In the genomic region with DNA sequence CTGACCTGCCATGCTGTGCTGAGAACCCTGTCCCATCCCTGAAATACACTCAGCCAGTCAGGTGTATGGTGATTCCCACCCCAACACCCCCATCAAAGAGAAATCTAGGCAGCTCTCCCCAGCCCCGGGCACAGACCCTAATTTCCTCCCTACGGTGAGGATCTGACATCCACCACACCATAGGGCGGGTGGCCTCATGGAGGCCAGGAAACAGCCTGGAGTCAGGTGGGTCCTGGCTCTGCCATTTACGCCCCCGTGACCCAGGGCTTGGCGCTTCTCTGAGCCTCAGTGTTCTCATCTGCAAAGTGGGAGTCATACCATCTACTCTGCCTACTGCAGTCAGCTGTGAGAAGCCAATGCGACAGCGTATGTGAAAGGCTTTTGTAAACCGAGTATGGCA, we compare ENCODE assay signal across 5 cellular contexts. TPM values are rescaled to one million over a fixed set of nuclear protein-coding genes. Genes with fewer than 3 reads are reported as not detected.
"Had no signal": no experiment of that assay in that cellular context is flagged by ENCODE, and none has a peak within 500 bp of the region (broad histone marks: within the 10 kb centered on the region; RNA-seq: fewer than 3 reads in every experiment).

No MANE protein-coding gene starts in this region.

RNA-seq across cellular contexts. Expression of a gene that starts 27.4 kb away (rescaled TPM):
- total RNA-seq: HepG2, HT-29, HT1080, IMR-90, K562 had no signal
